In the genomic region with DNA sequence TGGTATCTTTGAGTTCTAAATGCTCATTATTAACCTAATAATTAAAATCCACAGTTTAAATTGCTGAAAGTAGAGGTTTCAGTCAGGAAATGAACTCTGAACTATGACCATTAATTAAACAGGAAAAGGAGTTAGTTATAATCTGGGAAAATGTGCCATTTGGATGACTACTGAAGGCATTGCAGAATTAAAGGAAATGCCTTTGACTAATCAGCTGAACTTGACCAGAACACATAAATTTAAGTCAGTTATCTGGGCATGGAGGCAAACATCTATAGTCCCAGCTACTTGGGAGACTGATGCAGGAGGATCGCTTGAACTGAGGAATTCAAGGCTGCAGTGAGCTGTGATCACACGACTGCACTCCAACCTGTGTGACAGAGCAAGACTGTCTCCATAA, we compare ENCODE assay signal across 17 cellular contexts. TPM values are rescaled to one million over a fixed set of nuclear protein-coding genes. Genes with fewer than 3 reads are reported as not detected.
DNase-seq lines count a peak whose midpoint lies in the region; FAIRE-seq and TF ChIP-seq lines count a peak whose summit lies in the region.
"Had no signal": no experiment of that assay in that cellular context is flagged by ENCODE, and none has a peak within 500 bp of the region (broad histone marks: within the 10 kb centered on the region; RNA-seq: fewer than 3 reads in every experiment).

No MANE protein-coding gene starts in this region.

- H3K27ac Mint-ChIP-seq in Calu3 (ENCODE audit: unreplicated experiment): no peak overlapping the region
- H3K27ac Mint-ChIP-seq: B cell; CD4-positive, alpha-beta T cell; GM23338 had no signal

- H3K27me3 Mint-ChIP-seq in Calu3 (ENCODE audit: unreplicated experiment): no peaks in the 10 kb centered on the region

- no TSS peak for BruUV-seq in Calu3 (replicated peaks; lab: Mats Ljungman, UMichigan)

- CTCF ChIA-PET in Calu3 (lab: Charles Lee): interaction anchor here (0.6 kb wide), 1 partner anchor 18 kb away, joined by 3 read pairs; no protein-coding TSS in a partner anchor

- no peaks in the 10 kb centered on the region for H3K36me3 Mint-ChIP-seq in Calu3 (ENCODE audit: insufficient read depth, unreplicated experiment)

- peaks cover 9% of the 10 kb centered on the region for H3K4me1 Mint-ChIP-seq in Calu3 (ENCODE audit: low read depth, unreplicated experiment)
- H3K4me1 Mint-ChIP-seq: B cell, GM23338 had no signal

- H3K9me3 Mint-ChIP-seq in Calu3 (ENCODE audit: low read depth, unreplicated experiment): no peaks in the 10 kb centered on the region
- H3K9me3 Mint-ChIP-seq: CD4-positive, alpha-beta T cell; GM23338 had no signal

- FAIRE-seq in urothelium cell line (lab: Jason Lieb, UNC): no peak
- FAIRE-seq: A204.1, GM12878, GM18507 had no signal

- intact Hi-C loops in Calu3 (cut with micrococcal nuclease; ENCODE audit: unreplicated experiment): no loop called here

- peak; percentile 10 for DNase-seq in HT1080 (ENCODE audit: low read depth)
- peak; percentile 86 for DNase-seq in dermis blood vessel endothelial cell
- peak; percentile 15 for DNase-seq in kidney glomerular epithelial cell (lab: John Stamatoyannopoulos, UW)
- DNase-seq in pulmonary artery endothelial cell (ENCODE audit: low read depth, low spot score): peak; percentile 60
- no peak for DNase-seq in NCI-H1092 (lab: John Stamatoyannopoulos, UW)
- no peak for DNase-seq in urothelium cell line (ENCODE audit: low spot score)
- no peak for DNase-seq in Calu3
- DNase-seq: C1 segment of cervical spinal cord; CD4-positive, alpha-beta T cell; DMS79; H7 had no signal

- H3K4me3 Mint-ChIP-seq in Calu3 (ENCODE audit: low read depth, unreplicated experiment): no peak overlapping the region
- H3K4me3 Mint-ChIP-seq: B cell; CD4-positive, alpha-beta T cell; GM23338 had no signal

- no peak for TF ChIP-seq CTCF in Calu3 (IDR thresholded peaks at IDR 0.05; ENCODE audit: unreplicated experiment)

RNA-seq across cellular contexts. Expression of a gene that starts 31.9 kb away (rescaled TPM):
- 0.53 and 0.61 TPM in 2 replicates for total RNA-seq in HT1080 (2014; rRNA removed; shearing (Covaris generic))
- polyA plus RNA-seq in HT1080 (2015; cell fraction: cytosol; rRNA removed): 1.4 and 1.7 TPM in 2 replicates
- polyA plus RNA-seq in HT1080 (2015; cell fraction: nucleus; rRNA removed): 7.0 and 8.2 TPM in 2 replicates
- total RNA-seq in dermis blood vessel endothelial cell (1.7 TPM in 2 replicates), pulmonary artery endothelial cell (3.0 and 13.3 TPM in 2 replicates), Calu3 (2022) (5.0 and 5.8 TPM in 2 replicates)
- total RNA-seq: CD4-positive, alpha-beta T cell; G401 had no signal

Comparison
In these comparisons a context has a peak if more than half of its experiments do, and no peak if none do; other contexts are left out.
1. DNase-seq: peak in HT1080 (single experiment), dermis blood vessel endothelial cell (single experiment), kidney glomerular epithelial cell (single experiment) and pulmonary artery endothelial cell (single experiment); none in NCI-H1092 (single experiment), urothelium cell line (single experiment) and Calu3 (single experiment).